ENCODE assay signal across 24 cellular contexts in genomic region chr15:56930663-56931313, GRCh38. TPM values are rescaled to one million over a fixed set of nuclear protein-coding genes. Genes with fewer than 3 reads are reported as not detected.
DNase-seq lines count a peak whose midpoint lies in the region; ATAC-seq and TF ChIP-seq lines count a peak whose summit lies in the region.
"Had no signal": no experiment of that assay in that cellular context is flagged by ENCODE, and none has a peak within 500 bp of the region (broad histone marks: within the 10 kb centered on the region; RNA-seq: fewer than 3 reads in every experiment).

No MANE protein-coding gene starts in this region.

- no peak overlapping the region for H3K9ac ChIP-seq in adipocyte (ENCODE audit: low read length)
- H3K9ac ChIP-seq: KMS-11 had no signal

- H3K4me1 Mint-ChIP-seq in activated naive CD8-positive, alpha-beta T cell (ENCODE audit: low read depth), result peaks cover 77% of the 10 kb centered on the region
- peaks cover 69% of the 10 kb centered on the region for H3K4me1 Mint-ChIP-seq in activated naive CD8-positive, alpha-beta T cell treated with anti-CD3 and anti-CD28 coated beads for 36 hours
- H3K4me1 Mint-ChIP-seq in mesothelial cell of epicardium, result peaks cover 45% of the 10 kb centered on the region

- no peak for ATAC-seq in right lobe of liver
- no peak for ATAC-seq in GM21737 (IDR thresholded peaks at IDR 0.05; ENCODE audit: unreplicated experiment)
- ATAC-seq: stimulated activated naive CD8-positive, alpha-beta T cell treated with anti-CD3 and anti-CD28 coated beads, Interleukin-15, amount 100 ng/mL, for 72 hours had no signal

- peaks cover 37% of the 10 kb centered on the region for H3K4me1 ChIP-seq in adipocyte (ENCODE audit: control insufficient read depth, insufficient read depth, low read length)
- peaks cover 21 to 77% (median 58%) of the 10 kb centered on the region in 4 donors for H3K4me1 ChIP-seq in transverse colon
- H3K4me1 ChIP-seq in right lobe of liver, result peaks cover 0 to 22% (median 4%) of the 10 kb centered on the region in 4 donors
- H3K4me1 ChIP-seq: uterus had no signal

- H3K27me3 ChIP-seq in adipocyte (replicated peaks; ENCODE audit: control insufficient read depth, insufficient read depth, low read length) (no peaks in the 10 kb centered on the region), transverse colon (no peaks in the 10 kb centered on the region), right lobe of liver (no peaks in the 10 kb centered on the region)
- H3K27me3 ChIP-seq: uterus had no signal

- H3K9me3 Mint-ChIP-seq in activated naive CD8-positive, alpha-beta T cell (ENCODE audit: low read depth), result no peaks in the 10 kb centered on the region
- peaks cover 6% of the 10 kb centered on the region for H3K9me3 Mint-ChIP-seq in activated naive CD8-positive, alpha-beta T cell treated with anti-CD3 and anti-CD28 coated beads for 36 hours
- H3K9me3 Mint-ChIP-seq in mesothelial cell of epicardium, result peaks cover 4% of the 10 kb centered on the region

- in situ Hi-C loops in transverse colon (cut with MboI; ENCODE audit: low pct_ligation_motif_present in 1 of 4, low pct_unique_long_range_greater_than_20kb in 1 of 4, low sequenced_read_pairs in 3 of 4), result no loop called here

- H3K4me3 Mint-ChIP-seq in activated naive CD8-positive, alpha-beta T cell, result peak overlapping the region; percentile 43
- no peak overlapping the region for H3K4me3 Mint-ChIP-seq in activated naive CD8-positive, alpha-beta T cell treated with anti-CD3 and anti-CD28 coated beads for 36 hours
- H3K4me3 Mint-ChIP-seq in mesothelial cell of epicardium, result no peak overlapping the region
- H3K4me3 Mint-ChIP-seq: endodermal cell; memory B cell; neural crest cell; stimulated activated naive CD8-positive, alpha-beta T cell treated with anti-CD3 and anti-CD28 coated beads, Interleukin-15, amount 100 ng/mL, for 72 hours had no signal

- H3K36me3 Mint-ChIP-seq in activated naive CD8-positive, alpha-beta T cell, result peaks cover 22% of the 10 kb centered on the region
- H3K36me3 Mint-ChIP-seq in activated naive CD8-positive, alpha-beta T cell treated with anti-CD3 and anti-CD28 coated beads for 36 hours, result peaks cover 51% of the 10 kb centered on the region
- peaks cover 22% of the 10 kb centered on the region for H3K36me3 Mint-ChIP-seq in mesothelial cell of epicardium

- intact Hi-C loops in transverse colon (cut with DNase I; ENCODE audit: low total_unique reads) (no loop called here), right lobe of liver (cut with DNase I) (no loop called here)

- TF ChIP-seq POLR2A in transverse colon (IDR thresholded peaks at IDR 0.05) (no peak), right lobe of liver (IDR thresholded peaks at IDR 0.05) (no peak)

- H3K36me3 ChIP-seq in adipocyte (ENCODE audit: control insufficient read depth, insufficient read depth, low read length, severe bottlenecking) (peaks cover 10% of the 10 kb centered on the region), transverse colon (no peaks in the 10 kb centered on the region), right lobe of liver (no peaks in the 10 kb centered on the region)
- H3K36me3 ChIP-seq: uterus had no signal

- DNase-seq in activated naive CD8-positive, alpha-beta T cell treated with anti-CD3 and anti-CD28 coated beads for 36 hours, result no peak
- DNase-seq in adipocyte (ENCODE audit: low read depth), result peak; percentile 37
- no peak for DNase-seq in mesothelial cell of epicardium (ENCODE audit: low spot score in 2 of 2, unreplicated experiment in 2 of 2)
- DNase-seq in transverse colon, result no peak
- DNase-seq in right lobe of liver, result no peak
- no peak for DNase-seq in cortex of kidney (lab: John Stamatoyannopoulos, UW)
- DNase-seq: activated CD4-positive, alpha-beta T cell treated with anti-CD3 and anti-CD28 coated beads for 4 hours; activated CD8-positive, alpha-beta memory T cell treated with anti-CD3 and anti-CD28 coated beads, Interleukin-2, amount 50 U/mL, for 4 hours; activated effector memory CD4-positive, alpha-beta T cell treated with Interleukin-2 at 50 U/mL for 16 hours; DMS79 treated with DMSO at 0.1 percent for 48 hours; endodermal cell; hippocampal formation; NCI-H1105 treated with DMSO at 0.1 percent for 48 hours; NCI-H526 treated with DMSO at 0.1 percent for 48 hours; psoas muscle; small intestine; stimulated activated CD4-positive, alpha-beta T cell treated with anti-CD3 and anti-CD28 coated beads, Interleukin-2, amount 100 ng/mL, for 48 hours; stimulated activated naive CD8-positive, alpha-beta T cell treated with anti-CD3 and anti-CD28 coated beads, Interleukin-15, amount 100 ng/mL, for 72 hours; uterus had no signal

- H3K4me3 ChIP-seq in adipocyte (ENCODE audit: low read length) (no peak overlapping the region), transverse colon (no peak overlapping the region), right lobe of liver (no peak overlapping the region)
- H3K4me3 ChIP-seq: psoas muscle, uterus had no signal

- H3K27ac ChIP-seq in transverse colon (peak overlapping the region; percentile 20 to 47 (median 29)), right lobe of liver (no peak overlapping the region)
- H3K27ac ChIP-seq: psoas muscle had no signal

- H3K9me3 ChIP-seq in adipocyte (ENCODE audit: control insufficient read depth, low read length), result peaks cover 2% of the 10 kb centered on the region
- no peaks in the 10 kb centered on the region for H3K9me3 ChIP-seq in transverse colon
- H3K9me3 ChIP-seq in right lobe of liver, result no peaks in the 10 kb centered on the region
- H3K9me3 ChIP-seq: psoas muscle had no signal

- no peaks in the 10 kb centered on the region for H3K27me3 Mint-ChIP-seq in activated naive CD8-positive, alpha-beta T cell
- no peaks in the 10 kb centered on the region for H3K27me3 Mint-ChIP-seq in activated naive CD8-positive, alpha-beta T cell treated with anti-CD3 and anti-CD28 coated beads for 36 hours
- no peaks in the 10 kb centered on the region for H3K27me3 Mint-ChIP-seq in mesothelial cell of epicardium (ENCODE audit: low read depth)
- H3K27me3 Mint-ChIP-seq: memory B cell; stimulated activated naive CD8-positive, alpha-beta T cell treated with anti-CD3 and anti-CD28 coated beads, Interleukin-15, amount 100 ng/mL, for 72 hours had no signal

- peak overlapping the region; percentile 1 for H3K27ac Mint-ChIP-seq in activated naive CD8-positive, alpha-beta T cell
- H3K27ac Mint-ChIP-seq in activated naive CD8-positive, alpha-beta T cell treated with anti-CD3 and anti-CD28 coated beads for 36 hours, result no peak overlapping the region
- peak overlapping the region; percentile 75 for H3K27ac Mint-ChIP-seq in mesothelial cell of epicardium
- H3K27ac Mint-ChIP-seq: memory B cell; stimulated activated naive CD8-positive, alpha-beta T cell treated with anti-CD3 and anti-CD28 coated beads, Interleukin-15, amount 100 ng/mL, for 72 hours had no signal

- no peak for TF ChIP-seq EP300 in transverse colon (IDR thresholded peaks at IDR 0.05; ENCODE audit: low read depth)

- TF ChIP-seq CTCF in mesothelial cell of epicardium (IDR thresholded peaks at IDR 0.05; ENCODE audit: unreplicated experiment) (no peak), transverse colon (IDR thresholded peaks at IDR 0.05) (no peak), right lobe of liver (IDR thresholded peaks at IDR 0.05) (no peak)

- 64 to 76% methylated on average over 1 to 2 of the region's 2 CpGs for WGBS in transverse colon (ENCODE audit: low coverage in 1 of 2), 2 donors
- WGBS in right lobe of liver (ENCODE audit: insufficient coverage, low coverage, low lambda C conversion rate, missing lambda C conversion rate), result 67% methylated on average over 2 of the region's 2 CpGs

RNA-seq across cellular contexts. Expression of gene TCF12, which starts 12.3 kb away (rescaled TPM):
- 10 to 100 TPM; 55.8 to 59.4 TPM for total RNA-seq in activated naive CD8-positive, alpha-beta T cell treated with anti-CD3 and anti-CD28 coated beads for 36 hours
- total RNA-seq in mesothelial cell of epicardium (188 to 194 TPM (median 192 TPM) in 3 replicates), transverse colon (100 to 1,000 TPM; 105 to 446 (median 180) TPM), right lobe of liver (10 to 100 TPM; 28.9 to 41.9 (median 35.3) TPM)

Comparison
In these comparisons a context has a peak if more than half of its experiments do, and no peak if none do; other contexts are left out.
1. H3K27ac ChIP-seq: peak in transverse colon (4 of 4); none in right lobe of liver (0 of 3).